In genomic region chr16:84124529-84125073, GRCh38 we compare ENCODE assay signal across 17 cellular contexts. TPM values are rescaled to one million over a fixed set of nuclear protein-coding genes. Genes with fewer than 3 reads are reported as not detected.
"Had no signal": no experiment of that assay in that cellular context is flagged by ENCODE, and none has a peak within 500 bp of the region (broad histone marks: within the 10 kb centered on the region; RNA-seq: fewer than 3 reads in every experiment).

No MANE protein-coding gene starts in this region.

- H3K36me3 Mint-ChIP-seq: natural killer cell had no signal

- H3K27ac Mint-ChIP-seq: endodermal cell, natural killer cell had no signal

- H3K4me1 Mint-ChIP-seq: endodermal cell, natural killer cell, neural crest cell had no signal

- DNase-seq: effector CD4-positive, alpha-beta T cell; endodermal cell; erythroblast; foreskin melanocyte; heart left ventricle; hippocampal formation; kidney glomerular epithelial cell; mucosa of descending colon; natural killer cell; sigmoid colon; stimulated activated naive CD4-positive, alpha-beta T cell treated with Interleukin-2 at 50 U/mL for 16 hours; trophoblast cell had no signal

- H3K4me3 Mint-ChIP-seq: endodermal cell, natural killer cell, neural crest cell had no signal

- ATAC-seq: heart left ventricle, mucosa of descending colon, natural killer cell had no signal

- H3K9me3 Mint-ChIP-seq: endodermal cell, natural killer cell, neural crest cell had no signal

RNA-seq across cellular contexts. Expression of gene DNAAF1, which starts 20.5 kb away (rescaled TPM):
- total RNA-seq: endothelial cell of umbilical vein, glomerular endothelial cell, osteocyte, posterior vena cava had no signal
